Comparison of ENCODE assay signal across 8 cellular contexts in genomic region chr2:241064008-241064801, GRCh38. TPM values are rescaled to one million over a fixed set of nuclear protein-coding genes. Genes with fewer than 3 reads are reported as not detected.
DNase-seq lines count a peak whose midpoint lies in the region; ATAC-seq, FAIRE-seq and TF ChIP-seq lines count a peak whose summit lies in the region.

No MANE protein-coding gene starts in this region.

- H3K9me3 Mint-ChIP-seq in immature natural killer cell = no peaks in the 10 kb centered on the region

- ATAC-seq in A549 (peak; percentile 73 to 87), HG03571 (IDR thresholded peaks at IDR 0.05; ENCODE audit: unreplicated experiment) (no peak)

- peak overlapping the region in 1 of 2 experiments; percentile 49; a peak in 2 of 6 replicates for H3K27ac ChIP-seq in A549
- no peak overlapping the region for H3K27ac ChIP-seq in substantia nigra (ENCODE audit: low read depth, low read length, poor library complexity, severe bottlenecking)

- TF ChIP-seq CTCF in A549 (IDR thresholded peaks at IDR 0.05) = no peak

- H3K4me3 ChIP-seq in A549 = 0 out of 3 replicates have a peak overlapping the region, but pooled peaks have one; percentile 13

- peak overlapping the region; percentile 58 for H3K4me2 ChIP-seq in A549

- no peaks in the 10 kb centered on the region for H3K4me1 ChIP-seq in A549

- DNase-seq in A549 (ENCODE audit: low read depth in 1 of 2, low spot score in 1 of 2) = peak; percentile 18 to 21
- peak; percentile 49 for DNase-seq in NCI-H2196 (lab: John Stamatoyannopoulos, UW; ENCODE audit: unreplicated experiment)
- peak; percentile 29 for DNase-seq in activated T-helper 1 cell treated with Interleukin-2 at 50 U/mL for 16 hours (ENCODE audit: low read depth)
- DNase-seq in immature natural killer cell = peak in 2 of 3 donors; percentile 6 to 15
- DNase-seq in stimulated activated CD8-positive, alpha-beta memory T cell treated with anti-CD3 and anti-CD28 coated beads, Interleukin-4, amount 100 ng/mL, for 24 hours (ENCODE audit: low read depth) = peak; percentile 21
- no peak for DNase-seq in SKM-1 (lab: John Stamatoyannopoulos, UW; ENCODE audit: unreplicated experiment)
- no peak for DNase-seq in substantia nigra (lab: John Stamatoyannopoulos, UW)

- TF ChIP-seq RAD21 in A549 (conservative IDR thresholded peaks at IDR 0.05 in 1 of 2, IDR thresholded peaks at IDR 0.05 in 1 of 2) = no peak

- CTCF ChIA-PET in A549 (lab: Yijun Ruan, JAX) = interaction anchor here (1.0 to 2.1 kb wide), 2 partner anchors 9 to 14 kb away, joined by 5 read pairs; no protein-coding TSS in a partner anchor

- H3K9me3 ChIP-seq in A549 = no peaks in the 10 kb centered on the region

- peaks cover 0 to 2% of the 10 kb centered on the region in 2 donors for H3K4me1 Mint-ChIP-seq in immature natural killer cell

- peak overlapping the region in 1 of 5 donors; percentile 13 for H3K4me3 Mint-ChIP-seq in immature natural killer cell

- 50% methylated on average over 15 of the region's 32 CpGs for WGBS in A549 (ENCODE audit: missing lambda C conversion rate)

- no peak overlapping the region for H3K27ac Mint-ChIP-seq in immature natural killer cell

- POLR2A ChIA-PET in A549 (lab: Yijun Ruan, JAX) = no interaction called here

- FAIRE-seq in A549 (lab: Jason Lieb, UNC) = no peak

- H3K36me3 Mint-ChIP-seq in immature natural killer cell = no peaks in the 10 kb centered on the region

- TF ChIP-seq POLR2A in A549 (IDR thresholded peaks at IDR 0.05; ENCODE audit: low read length) = no peak

- H3K27me3 Mint-ChIP-seq in immature natural killer cell (ENCODE audit: low read depth in 3 of 3) = peaks cover 2 to 5% (median 3%) of the 10 kb centered on the region in 3 donors

- TF ChIP-seq EP300 in A549 (IDR thresholded peaks at IDR 0.05) = no peak

TF ChIP-seq in A549, 52 proteins besides CTCF, POLR2A, EP300 and RAD21:
- no peak for TF ChIP-seq RNF2 (IDR thresholded peaks at IDR 0.05; ENCODE audit: borderline replicate concordance, low read depth)
- no peak for TF ChIP-seq ZNF302 (CRISPR knock-in tag; IDR thresholded peaks at IDR 0.05)
- peak; percentile 81 for TF ChIP-seq PBX3 (IDR thresholded peaks at IDR 0.05)
- no peak for TF ChIP-seq POLR2AphosphoS2 (conservative IDR thresholded peaks at IDR 0.05; ENCODE audit: low read length)
- TF ChIP-seq CBX2 (IDR thresholded peaks at IDR 0.05; ENCODE audit: borderline replicate concordance, low read depth) = no peak

RNA-seq across cellular contexts. Expression of gene MTERF4, which starts 37.9 kb away (rescaled TPM):
- 41.5 and 44.9 TPM in 2 replicates for polyA plus RNA-seq in A549 (2011; rRNA removed)
- polyA plus RNA-seq in A549 (2012; cell fraction: cytosol; rRNA removed) = 23.8 and 24.8 TPM in 2 replicates
- polyA plus RNA-seq in A549 (2012; cell fraction: nucleus; rRNA removed) = 32.6 and 44.7 TPM in 2 replicates
- polyA plus RNA-seq in A549 (2017; fragmentation: RNase III; extraction: RNeasy Plus Mini Kit Qiagen cat#74134 plus additional on column Dnase treatment) = 39.9 to 51.5 TPM (median 47.1 TPM) in 3 replicates
- 33.8 and 41.7 TPM in 2 replicates for polyA minus RNA-seq in A549 (2011; rRNA and poly(A)+ RNA removed)
- polyA plus RNA-seq in immature natural killer cell = 10 to 100 TPM; 27.8 to 35.8 (median 30.9) TPM

Comparison
In these comparisons a context has a peak if more than half of its experiments do, and no peak if none do; other contexts are left out.
1. DNase-seq: peak in A549 (2 of 2), NCI-H2196 (single experiment), activated T-helper 1 cell treated with Interleukin-2 at 50 U/mL for 16 hours (single experiment), immature natural killer cell (2 of 3) and stimulated activated CD8-positive, alpha-beta memory T cell treated with anti-CD3 and anti-CD28 coated beads, Interleukin-4, amount 100 ng/mL, for 24 hours (single experiment); none in SKM-1 (single experiment) and substantia nigra (0 of 49).